ENCODE assay signal across 10 cellular contexts in the genomic region with DNA sequence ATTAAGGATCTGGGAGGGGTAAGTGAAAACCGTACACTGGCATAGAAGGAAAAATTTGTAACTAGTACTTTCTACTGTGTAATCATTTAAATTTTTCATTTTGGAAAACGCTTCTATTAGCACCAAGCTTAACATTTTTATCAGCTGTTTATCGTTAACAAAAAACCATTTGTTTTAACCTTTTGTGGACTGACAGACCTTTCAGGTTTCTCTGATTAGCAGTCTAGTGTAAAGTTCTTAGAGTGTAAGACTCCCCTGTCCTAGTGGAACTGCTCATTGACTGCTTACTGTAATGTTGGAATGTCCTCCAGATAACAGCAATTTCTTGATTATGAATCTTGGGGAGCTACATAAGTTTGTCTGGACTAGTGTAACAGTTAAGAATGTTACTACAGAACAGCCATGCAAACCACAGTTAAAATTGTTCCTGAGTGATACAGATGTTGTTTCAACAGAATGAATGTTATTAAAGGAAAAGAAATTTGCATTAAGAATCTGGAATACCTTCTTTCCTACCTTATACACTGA. TPM values are rescaled to one million over a fixed set of nuclear protein-coding genes. Genes with fewer than 3 reads are reported as not detected.
DNase-seq lines count a peak whose midpoint lies in the region; ATAC-seq and TF ChIP-seq lines count a peak whose summit lies in the region.
"Had no signal": no experiment of that assay in that cellular context is flagged by ENCODE, and none has a peak within 500 bp of the region (broad histone marks: within the 10 kb centered on the region; RNA-seq: fewer than 3 reads in every experiment).

No MANE protein-coding gene starts in this region.

- H3K4me1 ChIP-seq in BLaER1 treated with 17β-estradiol and CSF1 and Interleukin-3, amounts not matched to agents 10 nM and 100 nM, result peaks cover 31 to 40% (median 36%) of the 10 kb centered on the region in 10 experiments

- H3K36me3 ChIP-seq in BLaER1 treated with 17β-estradiol and CSF1 and Interleukin-3, amounts not matched to agents 10 nM and 100 nM, result peaks cover 0 to 55% (median 46%) of the 10 kb centered on the region in 11 experiments; a peak in 20 of 22 replicates
- H3K36me3 ChIP-seq: neutrophil had no signal

- no peaks in the 10 kb centered on the region for H3K27me3 ChIP-seq in BLaER1 treated with 17β-estradiol and CSF1 and Interleukin-3, amounts not matched to agents 10 nM and 100 nM
- H3K27me3 ChIP-seq: neutrophil had no signal

- H3K9me3 Mint-ChIP-seq in HFFc6, result no peaks in the 10 kb centered on the region
- peaks cover under 1% of the 10 kb centered on the region for H3K9me3 Mint-ChIP-seq in activated CD8-positive, alpha-beta T cell treated with anti-CD3 and anti-CD28 coated beads, Interleukin-2, amount 10 ng/mL, durations not matched to agents 7 days and 5 days (ENCODE audit: insufficient read depth)

- peaks cover 0 to 5% (median 3%) of the 10 kb centered on the region in 11 experiments; a peak in 6 of 22 replicates for H3K9me3 ChIP-seq in BLaER1 treated with 17β-estradiol and CSF1 and Interleukin-3, amounts not matched to agents 10 nM and 100 nM (replicated peaks in 1 of 11)
- H3K9me3 ChIP-seq: neutrophil had no signal

- peak overlapping the region in 10 of 11 experiments; percentile 90 to 97 (median 96); a peak in 8 of 22 replicates for H3K27ac ChIP-seq in BLaER1 treated with 17β-estradiol and CSF1 and Interleukin-3, amounts not matched to agents 10 nM and 100 nM
- H3K27ac ChIP-seq: neutrophil had no signal

- POLR2A ChIA-PET in activated CD8-positive, alpha-beta T cell treated with anti-CD3 and anti-CD28 coated beads, Interleukin-2, amount 10 ng/mL, durations not matched to agents 7 days and 5 days (lab: Charles Lee), result no interaction called here

- peak overlapping the region; percentile 99 for H3K4me3 Mint-ChIP-seq in HFFc6
- H3K4me3 Mint-ChIP-seq in activated CD8-positive, alpha-beta T cell treated with anti-CD3 and anti-CD28 coated beads, Interleukin-2, amount 10 ng/mL, durations not matched to agents 7 days and 5 days, result peak overlapping the region; percentile 78

- no peak for TF ChIP-seq CTCF in HFFc6 (IDR thresholded peaks at IDR 0.05)

- no peaks in the 10 kb centered on the region; the same call in 1 of the 2 replicates for H3K27me3 Mint-ChIP-seq in HFFc6 (ENCODE audit: insufficient read depth)
- H3K27me3 Mint-ChIP-seq in activated CD8-positive, alpha-beta T cell treated with anti-CD3 and anti-CD28 coated beads, Interleukin-2, amount 10 ng/mL, durations not matched to agents 7 days and 5 days (ENCODE audit: low read depth), result no peaks in the 10 kb centered on the region

- no peaks in the 10 kb centered on the region; the same call in 1 of the 2 replicates for H3K36me3 Mint-ChIP-seq in HFFc6 (ENCODE audit: low read depth)
- H3K36me3 Mint-ChIP-seq in activated CD8-positive, alpha-beta T cell treated with anti-CD3 and anti-CD28 coated beads, Interleukin-2, amount 10 ng/mL, durations not matched to agents 7 days and 5 days (ENCODE audit: low read depth), result peaks cover 64% of the 10 kb centered on the region

- H3K9ac ChIP-seq in BLaER1 treated with 17β-estradiol and CSF1 and Interleukin-3, amounts not matched to agents 10 nM and 100 nM, result peak overlapping the region; percentile 88 to 98 (median 95)

- peak overlapping the region; percentile 97 for H3K27ac Mint-ChIP-seq in HFFc6
- peak overlapping the region; percentile 33 for H3K27ac Mint-ChIP-seq in activated CD8-positive, alpha-beta T cell treated with anti-CD3 and anti-CD28 coated beads, Interleukin-2, amount 10 ng/mL, durations not matched to agents 7 days and 5 days

- DNase-seq in HFFc6 (peak; percentile 12), iris pigment epithelial cell (ENCODE audit: low read depth) (peak; percentile 38), LoVo (ENCODE audit: low spot score) (no peak)
- DNase-seq in activated CD8-positive, alpha-beta T cell treated with anti-CD3 and anti-CD28 coated beads, Interleukin-2, amount 10 ng/mL, durations not matched to agents 7 days and 5 days, result no peak
- DNase-seq: NCI-H1417 treated with DMSO at 0.1 percent for 48 hours had no signal

- CTCF ChIA-PET in activated CD8-positive, alpha-beta T cell treated with anti-CD3 and anti-CD28 coated beads, Interleukin-2, amount 10 ng/mL, durations not matched to agents 7 days and 5 days (lab: Charles Lee), result no interaction called here

- peaks cover 0 to 53% (median 33%) of the 10 kb centered on the region in 11 experiments; a peak in 18 of 22 replicates for H4K20me1 ChIP-seq in BLaER1 treated with 17β-estradiol and CSF1 and Interleukin-3, amounts not matched to agents 10 nM and 100 nM

- peak overlapping the region; percentile 74 to 92 (median 85) for H3K4me2 ChIP-seq in BLaER1 treated with 17β-estradiol and CSF1 and Interleukin-3, amounts not matched to agents 10 nM and 100 nM

- ATAC-seq in activated CD8-positive, alpha-beta T cell treated with anti-CD3 and anti-CD28 coated beads, Interleukin-2, amount 10 ng/mL, durations not matched to agents 7 days and 5 days, result no peak
- ATAC-seq in GM18502 (IDR thresholded peaks at IDR 0.05; ENCODE audit: poor library complexity, unreplicated experiment), result no peak
- no peak for ATAC-seq in GM19397 (IDR thresholded peaks at IDR 0.05; ENCODE audit: unreplicated experiment)
- ATAC-seq in GM19463 (IDR thresholded peaks at IDR 0.05; ENCODE audit: unreplicated experiment), result no peak

- peak overlapping the region; percentile 77 to 99 (median 96); a peak in 19 of 20 replicates for H3K4me3 ChIP-seq in BLaER1 treated with 17β-estradiol and CSF1 and Interleukin-3, amounts not matched to agents 10 nM and 100 nM

- H3K4me1 Mint-ChIP-seq in HFFc6 (ENCODE audit: low read depth), result peaks cover 45% of the 10 kb centered on the region
- H3K4me1 Mint-ChIP-seq in activated CD8-positive, alpha-beta T cell treated with anti-CD3 and anti-CD28 coated beads, Interleukin-2, amount 10 ng/mL, durations not matched to agents 7 days and 5 days (ENCODE audit: low read depth), result peaks cover 61% of the 10 kb centered on the region

RNA-seq across cellular contexts. Expression of gene DBF4, which starts 2.0 kb away (rescaled TPM):
- 10 to 100 TPM; 16.1 to 25.3 (median 23.5) TPM for total RNA-seq in HFFc6 (2021; fragmentation: NEBNext Ultra II Directional; extraction: Animal tissue kit (Norgen Biotek cat#: 25700))
- 10 to 100 TPM; 82.6 to 85.9 TPM for total RNA-seq in activated CD8-positive, alpha-beta T cell treated with anti-CD3 and anti-CD28 coated beads, Interleukin-2, amount 10 ng/mL, durations not matched to agents 7 days and 5 days

RNA-seq across cellular contexts. Expression of gene SLC25A40, which starts 2.1 kb away (rescaled TPM):
- 10 to 100 TPM; 13.1 to 19.0 (median 15.7) TPM for total RNA-seq in HFFc6 (2021; fragmentation: NEBNext Ultra II Directional; extraction: Animal tissue kit (Norgen Biotek cat#: 25700))
- total RNA-seq in activated CD8-positive, alpha-beta T cell treated with anti-CD3 and anti-CD28 coated beads, Interleukin-2, amount 10 ng/mL, durations not matched to agents 7 days and 5 days, result 10 to 100 TPM; 49.1 to 52.4 TPM

RNA-seq across cellular contexts. Expression of gene ADAM22, which starts 55.8 kb away (rescaled TPM):
- under 1 TPM in 5 of 6 experiments, not detected in 1; 0.05 to 0.24 (median 0.12) TPM for total RNA-seq in HFFc6 (2021; fragmentation: NEBNext Ultra II Directional; extraction: Animal tissue kit (Norgen Biotek cat#: 25700))
- 1 to 10 TPM; 2.2 to 3.1 TPM for total RNA-seq in activated CD8-positive, alpha-beta T cell treated with anti-CD3 and anti-CD28 coated beads, Interleukin-2, amount 10 ng/mL, durations not matched to agents 7 days and 5 days

Comparison
In these comparisons a context has a peak if more than half of its experiments do, and no peak if none do; other contexts are left out.
1. DNase-seq: peak in HFFc6 (single experiment) and iris pigment epithelial cell (single experiment); none in activated CD8-positive, alpha-beta T cell treated with anti-CD3 and anti-CD28 coated beads, Interleukin-2, amount 10 ng/mL, durations not matched to agents 7 days and 5 days (single experiment) and LoVo (single experiment).